In the genomic region with DNA sequence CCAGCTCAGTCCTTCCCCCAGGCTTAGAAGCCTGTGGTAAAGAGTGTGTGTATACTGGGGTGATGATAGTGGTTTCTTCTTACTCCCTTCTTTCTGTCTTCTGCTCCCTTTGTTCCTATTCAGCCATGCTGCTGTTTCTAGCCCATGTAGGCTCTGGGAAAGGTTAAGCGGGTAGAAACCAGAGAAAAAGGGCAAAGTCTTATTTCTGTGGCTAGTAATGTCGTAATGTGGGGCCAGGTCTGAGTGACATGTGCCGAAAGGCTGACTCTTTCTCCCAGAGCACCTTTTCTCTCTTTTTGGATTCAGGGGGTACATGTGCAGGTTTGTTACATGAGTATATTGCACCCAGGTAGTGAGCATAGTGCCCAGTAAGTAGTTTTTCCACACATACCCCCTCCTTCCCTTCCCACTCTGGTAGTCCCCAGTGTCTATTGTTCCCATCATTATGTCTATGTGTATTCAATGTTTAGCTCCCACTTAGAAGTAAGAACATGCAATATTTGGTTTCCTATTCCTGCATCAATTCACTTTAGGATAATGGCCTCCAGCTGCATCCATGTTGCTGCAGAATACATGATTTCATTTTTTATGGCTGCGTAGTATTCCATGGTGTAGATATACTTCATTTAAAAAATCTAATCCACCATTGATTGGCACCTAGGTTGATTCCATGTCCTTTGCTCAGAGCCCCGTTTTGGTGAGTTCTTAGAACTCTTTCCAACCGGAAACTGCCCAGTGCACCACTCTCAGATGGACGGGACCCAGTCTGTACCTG, we compare ENCODE assay signal across 2 cellular contexts.
TF ChIP-seq lines count a peak whose summit lies in the region.

No MANE protein-coding gene starts in this region.

TF ChIP-seq in HepG2, 621 proteins besides CTCF, POLR2A, EP300 and RAD21 (continued from another document and continues in another):
- TF ChIP-seq, protein P1, sequence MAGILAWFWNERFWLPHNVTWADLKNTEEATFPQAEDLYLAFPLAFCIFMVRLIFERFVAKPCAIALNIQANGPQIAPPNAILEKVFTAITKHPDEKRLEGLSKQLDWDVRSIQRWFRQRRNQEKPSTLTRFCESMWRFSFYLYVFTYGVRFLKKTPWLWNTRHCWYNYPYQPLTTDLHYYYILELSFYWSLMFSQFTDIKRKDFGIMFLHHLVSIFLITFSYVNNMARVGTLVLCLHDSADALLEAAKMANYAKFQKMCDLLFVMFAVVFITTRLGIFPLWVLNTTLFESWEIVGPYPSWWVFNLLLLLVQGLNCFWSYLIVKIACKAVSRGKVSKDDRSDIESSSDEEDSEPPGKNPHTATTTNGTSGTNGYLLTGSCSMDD (CRISPR knock-in tag; IDR thresholded peaks at IDR 0.05) = no peak
- no peak for TF ChIP-seq HOXA9 (CRISPR knock-in tag; IDR thresholded peaks at IDR 0.05; ENCODE audit: borderline replicate concordance)
- TF ChIP-seq HNF4G (IDR thresholded peaks at IDR 0.05; ENCODE audit: borderline replicate concordance, low read depth, low read length) = peak; percentile 37; the same call in 1 of the 2 replicates
- TF ChIP-seq HNF4G (CRISPR knock-in tag; IDR thresholded peaks at IDR 0.05; ENCODE audit: borderline replicate concordance, low read depth) = no peak
- TF ChIP-seq NCOA1 (CRISPR knock-in tag; IDR thresholded peaks at IDR 0.05) = no peak
- TF ChIP-seq CHD4 (IDR thresholded peaks at IDR 0.05; ENCODE audit: borderline replicate concordance, low read length) = 0 out of 2 replicates have a peak, but pooled peaks have one; percentile 38
- TF ChIP-seq MIER3 (CRISPR knock-in tag; IDR thresholded peaks at IDR 0.05; ENCODE audit: borderline replicate concordance) = no peak
- no peak for TF ChIP-seq ZNF83 (CRISPR knock-in tag; IDR thresholded peaks at IDR 0.05; ENCODE audit: borderline replicate concordance)
- TF ChIP-seq HNF4A (CRISPR knock-in tag; IDR thresholded peaks at IDR 0.05) = peak; percentile 68; the same call in 1 of the 2 replicates
- no peak for TF ChIP-seq KMT2A (CRISPR knock-in tag; IDR thresholded peaks at IDR 0.05)
- no peak for TF ChIP-seq BORCS8-MEF2B (CRISPR knock-in tag; IDR thresholded peaks at IDR 0.05)
- TF ChIP-seq ZNF446 (CRISPR knock-in tag; IDR thresholded peaks at IDR 0.05) = no peak
- no peak for TF ChIP-seq FOXO1 (CRISPR knock-in tag; IDR thresholded peaks at IDR 0.05)
- 0 out of 2 replicates have a peak, but pooled peaks have one; percentile 58 for TF ChIP-seq ZMYM2 (CRISPR knock-in tag; IDR thresholded peaks at IDR 0.05)
- 0 out of 2 replicates have a peak, but pooled peaks have one; percentile 26 for TF ChIP-seq CEBPG (CRISPR knock-in tag; IDR thresholded peaks at IDR 0.05)
- no peak for TF ChIP-seq ZSCAN9 (CRISPR knock-in tag; IDR thresholded peaks at IDR 0.05; ENCODE audit: borderline replicate concordance)
- TF ChIP-seq ZNF589 (CRISPR knock-in tag; conservative IDR thresholded peaks at IDR 0.05) = no peak
- 0 out of 2 replicates have a peak, but pooled peaks have one; percentile 62 for TF ChIP-seq TOPORS (CRISPR knock-in tag; IDR thresholded peaks at IDR 0.05)
- 0 out of 2 replicates have a peak, but pooled peaks have one; percentile 32 for TF ChIP-seq SMYD3 (CRISPR knock-in tag; IDR thresholded peaks at IDR 0.05)
- no peak for TF ChIP-seq ZNF619 (CRISPR knock-in tag; IDR thresholded peaks at IDR 0.05)
- TF ChIP-seq CEBPB (IDR thresholded peaks at IDR 0.05; ENCODE audit: borderline replicate concordance, low read depth, low read length) = peak; percentile 52; the same call in 1 of the 2 replicates
- TF ChIP-seq ZBTB42 (CRISPR knock-in tag; IDR thresholded peaks at IDR 0.05) = no peak
- TF ChIP-seq, protein P2, sequence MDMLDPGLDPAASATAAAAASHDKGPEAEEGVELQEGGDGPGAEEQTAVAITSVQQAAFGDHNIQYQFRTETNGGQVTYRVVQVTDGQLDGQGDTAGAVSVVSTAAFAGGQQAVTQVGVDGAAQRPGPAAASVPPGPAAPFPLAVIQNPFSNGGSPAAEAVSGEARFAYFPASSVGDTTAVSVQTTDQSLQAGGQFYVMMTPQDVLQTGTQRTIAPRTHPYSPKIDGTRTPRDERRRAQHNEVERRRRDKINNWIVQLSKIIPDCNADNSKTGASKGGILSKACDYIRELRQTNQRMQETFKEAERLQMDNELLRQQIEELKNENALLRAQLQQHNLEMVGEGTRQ (IDR thresholded peaks at IDR 0.05; ENCODE audit: low read depth, low read length) = no peak
- TF ChIP-seq, protein P2 (CRISPR knock-in tag; IDR thresholded peaks at IDR 0.05; ENCODE audit: borderline replicate concordance) = no peak
- TF ChIP-seq GATAD2A (CRISPR knock-in tag; IDR thresholded peaks at IDR 0.05) = no peak
- peak; percentile 81 for TF ChIP-seq RCOR2 (CRISPR knock-in tag; IDR thresholded peaks at IDR 0.05)
- TF ChIP-seq ZNF207 (IDR thresholded peaks at IDR 0.05; ENCODE audit: borderline replicate concordance) = no peak
- 0 out of 2 replicates have a peak, but pooled peaks have one; percentile 3 for TF ChIP-seq ZNF317 (CRISPR knock-in tag; IDR thresholded peaks at IDR 0.05)
- TF ChIP-seq, protein P3, sequence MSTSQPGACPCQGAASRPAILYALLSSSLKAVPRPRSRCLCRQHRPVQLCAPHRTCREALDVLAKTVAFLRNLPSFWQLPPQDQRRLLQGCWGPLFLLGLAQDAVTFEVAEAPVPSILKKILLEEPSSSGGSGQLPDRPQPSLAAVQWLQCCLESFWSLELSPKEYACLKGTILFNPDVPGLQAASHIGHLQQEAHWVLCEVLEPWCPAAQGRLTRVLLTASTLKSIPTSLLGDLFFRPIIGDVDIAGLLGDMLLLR (CRISPR knock-in tag; IDR thresholded peaks at IDR 0.05) = no peak
- TF ChIP-seq GATA4 (IDR thresholded peaks at IDR 0.05; ENCODE audit: borderline replicate concordance, low read depth) = no peak

TF ChIP-seq in HEK293T, 16 proteins besides CTCF, POLR2A, EP300 and RAD21 (continued from another document):
- TF ChIP-seq ZNF384 (IDR thresholded peaks at IDR 0.05) (no peak), TARDBP (IDR thresholded peaks at IDR 0.05) (no peak), SP1 (IDR thresholded peaks at IDR 0.05) (no peak), HDGF (IDR thresholded peaks at IDR 0.05; ENCODE audit: borderline replicate concordance) (no peak), FOXM1 (IDR thresholded peaks at IDR 0.05; ENCODE audit: borderline replicate concordance) (no peak)
- TF ChIP-seq, protein P4, sequence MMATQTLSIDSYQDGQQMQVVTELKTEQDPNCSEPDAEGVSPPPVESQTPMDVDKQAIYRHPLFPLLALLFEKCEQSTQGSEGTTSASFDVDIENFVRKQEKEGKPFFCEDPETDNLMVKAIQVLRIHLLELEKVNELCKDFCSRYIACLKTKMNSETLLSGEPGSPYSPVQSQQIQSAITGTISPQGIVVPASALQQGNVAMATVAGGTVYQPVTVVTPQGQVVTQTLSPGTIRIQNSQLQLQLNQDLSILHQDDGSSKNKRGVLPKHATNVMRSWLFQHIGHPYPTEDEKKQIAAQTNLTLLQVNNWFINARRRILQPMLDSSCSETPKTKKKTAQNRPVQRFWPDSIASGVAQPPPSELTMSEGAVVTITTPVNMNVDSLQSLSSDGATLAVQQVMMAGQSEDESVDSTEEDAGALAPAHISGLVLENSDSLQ (IDR thresholded peaks at IDR 0.05) = no peak
